Comparison of ENCODE assay signal across 13 cellular contexts in genomic region chr14:23137221-23138172, GRCh38. TPM values are rescaled to one million over a fixed set of nuclear protein-coding genes. Genes with fewer than 3 reads are reported as not detected.
DNase-seq lines count a peak whose midpoint lies in the region; TF ChIP-seq lines count a peak whose summit lies in the region.
"Had no signal": no experiment of that assay in that cellular context is flagged by ENCODE, and none has a peak within 500 bp of the region (broad histone marks: within the 10 kb centered on the region; RNA-seq: fewer than 3 reads in every experiment).

No MANE protein-coding gene starts in this region.

- no peaks in the 10 kb centered on the region for H3K9me3 ChIP-seq in GM23248 (ENCODE audit: low read depth)
- no peaks in the 10 kb centered on the region for H3K9me3 ChIP-seq in mucosa of stomach (ENCODE audit: control insufficient read depth, low read length)
- H3K9me3 ChIP-seq: thyroid gland had no signal

- no peaks in the 10 kb centered on the region for H3F3A ChIP-seq in GM23248 (ENCODE audit: insufficient read depth)

- no peaks in the 10 kb centered on the region for H3K27me3 ChIP-seq in GM23248 (replicated peaks; ENCODE audit: insufficient read depth)
- no peaks in the 10 kb centered on the region for H3K27me3 ChIP-seq in mucosa of stomach (ENCODE audit: control insufficient read depth, insufficient read depth, low read length)
- H3K27me3 ChIP-seq: thyroid gland had no signal

- in situ Hi-C loops in GM23248 (cut with MboI): no loop called here

- peak; percentile 5 for TF ChIP-seq CTCF in epithelial cell of esophagus (IDR thresholded peaks at IDR 0.05; ENCODE audit: insufficient read depth, low read depth, low read length, missing control alignments)

- no peak overlapping the region for H2AFZ ChIP-seq in GM23248

- 88 to 93% methylated on average over 15 of the region's 15 CpGs for WGBS in GM23248 (ENCODE audit: low coverage in 1 of 2, low lambda C conversion rate in 2 of 2, missing lambda C conversion rate in 2 of 2), 2 experiments

- H3K27ac ChIP-seq in GM23248: no peak overlapping the region
- H3K27ac ChIP-seq: thyroid gland had no signal

- no peaks in the 10 kb centered on the region for H3K79me2 ChIP-seq in GM23248 (ENCODE audit: insufficient read depth)

- no peak overlapping the region for H3K4me3 ChIP-seq in GM23248
- no peak overlapping the region for H3K4me3 ChIP-seq in epithelial cell of esophagus (ENCODE audit: low read length)
- no peak overlapping the region for H3K4me3 ChIP-seq in mucosa of stomach (ENCODE audit: low read length)
- H3K4me3 ChIP-seq: thyroid gland had no signal

- H3K9ac ChIP-seq in GM23248 (no peak overlapping the region), mucosa of stomach (ENCODE audit: low read length) (peak overlapping the region; percentile 16)

- H3K4me2 ChIP-seq in GM23248 (ENCODE audit: unreplicated experiment): peak overlapping the region; percentile 16

- no peaks in the 10 kb centered on the region for H4K20me1 ChIP-seq in GM23248 (ENCODE audit: insufficient read depth)

- H3K9me2 ChIP-seq in GM23248 (ENCODE audit: insufficient read depth): no peaks in the 10 kb centered on the region

- DNase-seq in GM23248 (no peak), NCI-H2196 treated with DMSO at 0.1 percent for 48 hours (lab: John Stamatoyannopoulos, UW; ENCODE audit: unreplicated experiment) (peak; percentile 36), epithelial cell of esophagus (ENCODE audit: low read depth) (peak; percentile 85), germinal center (ENCODE audit: low spot score) (no peak), GM03348 (ENCODE audit: low spot score) (no peak), dermis blood vessel endothelial cell (no peak), NCI-H1930 (lab: John Stamatoyannopoulos, UW) (no peak)
- DNase-seq: activated naive CD8-positive, alpha-beta T cell treated with anti-CD3 and anti-CD28 coated beads, Interleukin-2, amount 10 ng/mL, durations not matched to agents 7 days and 5 days; activated T-cell treated with anti-CD3 and anti-CD28 coated beads, Interleukin-2, amount 50 U/mL, for 1 hour; midbrain; stimulated activated CD4-positive, alpha-beta T cell treated with anti-CD3 and anti-CD28 coated beads, Interleukin-15, amount 100 ng/mL, for 24 hours; thyroid gland had no signal

- H3K4me1 ChIP-seq in GM23248 (ENCODE audit: insufficient read depth) (peaks cover 19% of the 10 kb centered on the region), mucosa of stomach (ENCODE audit: control insufficient read depth, insufficient read depth, low read length) (peaks cover 32% of the 10 kb centered on the region)

- no peaks in the 10 kb centered on the region for H3K36me3 ChIP-seq in GM23248 (ENCODE audit: low read depth)
- peaks cover 12% of the 10 kb centered on the region for H3K36me3 ChIP-seq in mucosa of stomach (ENCODE audit: control insufficient read depth, insufficient read depth, low read length)

RNA-seq across cellular contexts. Expression of gene CEBPE, which starts 18.4 kb away (rescaled TPM):
- total RNA-seq in GM23248 (2014; rRNA removed; shearing (Covaris generic)): not detected in 2 replicates
- not detected in 2 replicates for polyA plus RNA-seq in GM23248 (2016; fragmentation: Nextera tagmentation; extraction: Ambion mirVana)
- not detected in 2 replicates for total RNA-seq in dermis blood vessel endothelial cell
- total RNA-seq: thyroid gland had no signal

RNA-seq across cellular contexts. Expression of gene CIROP, which starts 32.7 kb away (rescaled TPM):
- total RNA-seq in GM23248 (2014; rRNA removed; shearing (Covaris generic)): not detected in 2 replicates
- polyA plus RNA-seq in GM23248 (2016; fragmentation: Nextera tagmentation; extraction: Ambion mirVana): 0.09 TPM in 1 of 2 replicates, not detected in the other
- not detected in 2 replicates for total RNA-seq in dermis blood vessel endothelial cell
- total RNA-seq: activated naive CD8-positive, alpha-beta T cell treated with anti-CD3 and anti-CD28 coated beads, Interleukin-2, amount 10 ng/mL, durations not matched to agents 7 days and 5 days had no signal

RNA-seq across cellular contexts. Expression of gene C14orf119, which starts 42.2 kb away (rescaled TPM):
- total RNA-seq in GM23248 (2014; rRNA removed; shearing (Covaris generic)): 48.7 and 55.5 TPM in 2 replicates
- polyA plus RNA-seq in GM23248 (2016; fragmentation: Nextera tagmentation; extraction: Ambion mirVana): 157 and 166 TPM in 2 replicates
- 43.0 and 52.2 TPM in 2 replicates for total RNA-seq in dermis blood vessel endothelial cell

RNA-seq across cellular contexts. Expression of gene ACIN1, which starts 42.6 kb away (rescaled TPM):
- total RNA-seq in GM23248 (2014; rRNA removed; shearing (Covaris generic)): 61.0 and 63.7 TPM in 2 replicates
- 28.8 and 35.5 TPM in 2 replicates for polyA plus RNA-seq in GM23248 (2016; fragmentation: Nextera tagmentation; extraction: Ambion mirVana)
- 65.2 and 76.2 TPM in 2 replicates for total RNA-seq in dermis blood vessel endothelial cell

RNA-seq across cellular contexts. Expression of gene SLC7A8, which starts 46.0 kb away (rescaled TPM):
- 2.7 and 6.7 TPM in 2 replicates for total RNA-seq in GM23248 (2014; rRNA removed; shearing (Covaris generic))
- polyA plus RNA-seq in GM23248 (2016; fragmentation: Nextera tagmentation; extraction: Ambion mirVana): 9.8 and 9.9 TPM in 2 replicates
- 0.09 TPM in 1 of 2 replicates, not detected in the other for total RNA-seq in dermis blood vessel endothelial cell

Comparison
In these comparisons a context has a peak if more than half of its experiments do, and no peak if none do; other contexts are left out.
1. DNase-seq: peak in NCI-H2196 treated with DMSO at 0.1 percent for 48 hours (single experiment) and epithelial cell of esophagus (single experiment); none in GM23248 (single experiment), germinal center (single experiment), GM03348 (single experiment), dermis blood vessel endothelial cell (single experiment) and NCI-H1930 (0 of 2).